Comparison of ENCODE assay signal across 21 cellular contexts in genomic region chr15:44397869-44398268, GRCh38.
"Had no signal": no experiment of that assay in that cellular context is flagged by ENCODE, and none has a peak within 500 bp of the region (broad histone marks: within the 10 kb centered on the region; RNA-seq: fewer than 3 reads in every experiment).

No MANE protein-coding gene starts in this region.

- ATAC-seq: effector memory CD8-positive, alpha-beta T cell; left cardiac atrium; lower lobe of right lung; right lobe of liver had no signal

- H3K4me2 ChIP-seq: neural progenitor cell, smooth muscle cell had no signal

- H3K4me3 Mint-ChIP-seq: activated naive CD8-positive, alpha-beta T cell; activated T-helper 1 cell treated with anti-CD3 and anti-CD28 coated beads, Interleukin-12 subunit alpha, Interleukin-12 subunit beta, Interleukin-2, Interleukin-4 antibody, amounts not matched to agents 30 ng/mL and 10 ng/mL and 1 ng/mL, durations not matched to agents 14 hours and 24 hours and 36 hours; effector memory CD8-positive, alpha-beta T cell; neural progenitor cell; type B pancreatic cell had no signal

- H3K27me3 Mint-ChIP-seq: activated naive CD8-positive, alpha-beta T cell; effector memory CD8-positive, alpha-beta T cell; type B pancreatic cell had no signal

- H3K4me1 Mint-ChIP-seq: neural progenitor cell had no signal

- H2AFZ ChIP-seq: neural progenitor cell had no signal

- H3K27ac ChIP-seq: brain microvascular endothelial cell, esophagus squamous epithelium, lower lobe of right lung, neural progenitor cell, ovary, right lobe of liver, testis, VCaP had no signal

- H3K36me3 ChIP-seq: brain microvascular endothelial cell, neural progenitor cell, ovary, right lobe of liver had no signal

- H3K4me1 ChIP-seq: esophagus squamous epithelium, lower lobe of right lung, neural progenitor cell, right lobe of liver, testis had no signal

- H3K9ac ChIP-seq: neural progenitor cell had no signal

- DNase-seq: activated CD4-positive, alpha-beta T cell treated with anti-CD3 and anti-CD28 coated beads for 1 hour; activated CD4-positive, alpha-beta T cell treated with anti-CD3 and anti-CD28 coated beads, Interleukin-2, amount 50 U/mL, for 4 hours; aorta; brain microvascular endothelial cell; dermis blood vessel endothelial cell; effector memory CD8-positive, alpha-beta T cell; esophagus squamous epithelium; left cardiac atrium; lower lobe of right lung; ovary; right lobe of liver; stimulated activated CD4-positive, alpha-beta T cell treated with anti-CD3 and anti-CD28 coated beads, Interleukin-4, amount 100 ng/mL, for 1 hour; SW 1271; T-helper 2 cell; testis had no signal

- H3K9me3 Mint-ChIP-seq: activated T-helper 1 cell treated with anti-CD3 and anti-CD28 coated beads, Interleukin-12 subunit alpha, Interleukin-12 subunit beta, Interleukin-2, Interleukin-4 antibody, amounts not matched to agents 30 ng/mL and 10 ng/mL and 1 ng/mL, durations not matched to agents 14 hours and 24 hours and 36 hours; effector memory CD8-positive, alpha-beta T cell; neural progenitor cell; type B pancreatic cell had no signal

- H3K9me3 ChIP-seq: esophagus squamous epithelium, lower lobe of right lung, ovary, right lobe of liver, testis had no signal

- H3K4me3 ChIP-seq: esophagus squamous epithelium, lower lobe of right lung, neural progenitor cell, ovary, right lobe of liver, smooth muscle cell, testis had no signal

- H3K27ac Mint-ChIP-seq: activated naive CD8-positive, alpha-beta T cell; activated T-helper 1 cell treated with anti-CD3 and anti-CD28 coated beads, Interleukin-12 subunit alpha, Interleukin-12 subunit beta, Interleukin-2, Interleukin-4 antibody, amounts not matched to agents 30 ng/mL and 10 ng/mL and 1 ng/mL, durations not matched to agents 14 hours and 24 hours and 36 hours; neural progenitor cell; type B pancreatic cell had no signal

- H3K27me3 ChIP-seq: brain microvascular endothelial cell, esophagus squamous epithelium, neural progenitor cell, ovary, right lobe of liver, testis had no signal
